Comparison of ENCODE assay signal across 14 cellular contexts in the genomic region with DNA sequence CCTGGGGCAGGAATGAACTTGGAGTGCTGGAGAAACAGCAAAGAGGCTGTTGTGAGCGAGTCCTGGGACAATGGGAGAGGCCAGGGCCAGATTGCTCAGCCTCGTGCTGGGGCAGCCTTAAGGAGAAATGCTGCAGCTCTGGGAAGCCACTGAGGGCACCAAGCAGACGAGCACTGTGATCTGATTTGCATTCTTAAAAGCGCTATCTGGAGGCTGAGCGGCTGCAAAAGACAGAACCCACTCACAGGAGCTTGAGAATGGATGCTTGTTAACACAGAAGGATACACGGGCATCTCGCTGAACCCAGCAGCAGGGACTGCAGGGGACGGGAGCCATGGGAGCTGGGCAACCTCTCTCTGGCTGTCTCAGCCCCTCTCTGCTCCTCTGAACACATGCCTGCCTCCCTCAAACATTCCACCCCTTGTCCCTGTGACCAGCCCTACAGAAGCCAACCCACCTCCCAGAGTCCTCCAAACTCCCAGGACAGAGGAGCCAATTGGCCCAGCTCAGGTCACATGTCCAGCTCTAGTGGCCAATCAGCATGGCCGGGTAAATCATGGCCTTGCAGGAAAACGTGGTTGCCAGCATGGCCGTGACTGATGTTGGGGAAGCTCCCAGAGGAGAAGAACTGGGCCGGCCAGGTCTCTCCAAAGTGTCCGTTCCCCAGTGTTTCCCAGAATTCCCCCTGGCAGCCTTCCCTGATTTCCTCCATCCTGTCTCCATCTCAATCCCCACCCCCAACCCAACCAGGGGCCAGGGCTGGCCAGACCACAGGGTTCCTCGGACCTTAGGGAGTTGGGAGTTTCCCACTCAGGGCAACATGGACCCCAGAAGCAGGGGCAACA.
"Had no signal": no experiment of that assay in that cellular context is flagged by ENCODE, and none has a peak within 500 bp of the region (broad histone marks: within the 10 kb centered on the region; RNA-seq: fewer than 3 reads in every experiment).

No MANE protein-coding gene starts in this region.

- H3K9me3 ChIP-seq: left ventricle myocardium inferior, tibial nerve had no signal

- H3K4me3 ChIP-seq: hepatocyte, left ventricle myocardium inferior, tibial nerve had no signal

- H2AFZ ChIP-seq: hepatocyte, parathyroid adenoma had no signal

- FAIRE-seq: colon had no signal

- H3K9ac ChIP-seq: parathyroid adenoma had no signal

- H3K27ac ChIP-seq: brain microvascular endothelial cell, foreskin keratinocyte, hepatocyte, left ventricle myocardium inferior, parathyroid adenoma, tibial nerve had no signal

- H3K4me2 ChIP-seq: hepatocyte had no signal

- H3K79me2 ChIP-seq: hepatocyte, parathyroid adenoma had no signal

- H3K36me3 ChIP-seq: brain microvascular endothelial cell, left ventricle myocardium inferior, tibial nerve had no signal

- H3K27me3 ChIP-seq: brain microvascular endothelial cell, foreskin keratinocyte, hepatocyte, tibial nerve had no signal

- H3K4me1 ChIP-seq: foreskin keratinocyte, left ventricle myocardium inferior, parathyroid adenoma had no signal

- DNase-seq: activated T-cell treated with anti-CD3 and anti-CD28 coated beads, Interleukin-2, amount 50 U/mL, for 1 hour; brain microvascular endothelial cell; effector memory CD4-positive, alpha-beta T cell; foreskin keratinocyte; left ventricle myocardium inferior; mammary epithelial cell; midbrain; stimulated activated CD4-positive, alpha-beta T cell treated with anti-CD3 and anti-CD28 coated beads, Interleukin-12 subunit alpha, Interleukin-12 subunit beta, amount 100 ng/mL, for 4 hours; stimulated activated CD4-positive, alpha-beta T cell treated with anti-CD3 and anti-CD28 coated beads, Interleukin-4, amount 100 ng/mL, for 4 hours; T-helper 1 cell had no signal
